Comparison of ENCODE assay signal across 24 cellular contexts in the genomic region with DNA sequence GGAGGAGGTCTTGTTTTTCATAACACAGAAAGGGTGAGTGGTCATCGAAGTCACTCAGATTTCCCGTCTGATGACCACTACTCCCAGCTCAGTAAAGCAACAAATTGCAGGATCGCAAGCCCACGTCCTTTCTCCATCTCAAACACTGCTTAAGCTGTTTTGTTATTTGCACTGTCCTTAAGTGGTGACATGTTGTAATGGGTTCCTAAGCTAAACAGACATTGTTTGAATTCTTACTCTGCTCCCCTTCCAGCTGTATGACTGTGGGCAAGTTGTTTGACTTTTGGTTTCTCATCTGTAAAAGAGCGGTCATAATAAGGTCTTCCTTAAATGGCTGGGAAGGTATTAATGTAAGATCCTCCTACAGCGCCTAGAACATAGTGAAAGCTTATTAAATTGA.
"Had no signal": no experiment of that assay in that cellular context is flagged by ENCODE, and none has a peak within 500 bp of the region (broad histone marks: within the 10 kb centered on the region; RNA-seq: fewer than 3 reads in every experiment).

No MANE protein-coding gene starts in this region.

- ATAC-seq: HepG2 had no signal

- H3K27me3 ChIP-seq: MG63, SJSA1 had no signal

- H3K9me3 ChIP-seq: MG63, SJSA1 had no signal

- H3K4me1 ChIP-seq: SJSA1 had no signal

- H3K27ac ChIP-seq: SJSA1, SK-N-MC had no signal

- H3K36me3 ChIP-seq: MG63, SJSA1 had no signal

- FAIRE-seq: HepG2, RCC 7860 had no signal

- H3K4me3 ChIP-seq: MG63, SJSA1, SK-N-MC had no signal

- DNase-seq: IMR-90, Karpas-422, KG1, MG63, NCI-H1092, NCI-H1105 treated with DMSO at 0.1 percent for 48 hours, NCI-H1417 treated with DMSO at 0.1 percent for 48 hours, NCI-H146, NCI-H1694 treated with DMSO at 0.1 percent for 48 hours, NCI-H1930, NCI-H2081, NCI-H2107, NCI-H2227 treated with DMSO at 0.1 percent for 48 hours, NCI-H510A, NCI-H524 treated with DMSO at 0.1 percent for 48 hours, NCI-H69, NCI-H774, Right ventricle myocardium superior, RPMI8226, SIG-M5 had no signal
